19 cellular contexts compared by ENCODE assay signal in genomic region chr17:63420868-63421680, GRCh38. TPM values are rescaled to one million over a fixed set of nuclear protein-coding genes. Genes with fewer than 3 reads are reported as not detected.
A peak's percentile ranks its signal among the peaks of the same experiment; 100 is the strongest.
DNase-seq lines count a peak whose midpoint lies in the region; ATAC-seq and FAIRE-seq lines count a peak whose summit lies in the region.
"Had no signal": no experiment of that assay in that cellular context is flagged by ENCODE, and none has a peak within 500 bp of the region (broad histone marks: within the 10 kb centered on the region; RNA-seq: fewer than 3 reads in every experiment).

No MANE protein-coding gene starts in this region.

- H3K27me3 Mint-ChIP-seq in activated naive CD4-positive, alpha-beta T cell treated with anti-CD3 and anti-CD28 coated beads, Interleukin-2, amount 50 U/mL, for 24 hours = no peaks in the 10 kb centered on the region
- no peaks in the 10 kb centered on the region for H3K27me3 Mint-ChIP-seq in T-helper 17 cell

- DNase-seq in activated naive CD4-positive, alpha-beta T cell (lab: John Stamatoyannopoulos, UW) = no peak
- no peak for DNase-seq in T-helper 17 cell
- peak; percentile 52 for DNase-seq in islet precursor cell
- no peak for DNase-seq in urothelium cell line (ENCODE audit: low spot score)
- no peak for DNase-seq in amniotic stem cell (lab: John Stamatoyannopoulos, UW)
- DNase-seq: ACHN, DMS 273 treated with DMSO at 0.1 percent for 48 hours, EL, H7, Kasumi-1, NCI-H1417, NCI-H1930, NCI-H2171, NCI-H446 treated with DMSO at 0.1 percent for 48 hours, NCI-H748 treated with DMSO at 0.1 percent for 48 hours had no signal

- ATAC-seq in T-helper 17 cell (no peak), GM21360 (IDR thresholded peaks at IDR 0.05; ENCODE audit: unreplicated experiment) (no peak)
- ATAC-seq: Right ventricle myocardium inferior had no signal

- peak; percentile 55 for FAIRE-seq in urothelium cell line (lab: Jason Lieb, UNC)

- no peaks in the 10 kb centered on the region for H3K9me3 Mint-ChIP-seq in activated naive CD4-positive, alpha-beta T cell treated with anti-CD3 and anti-CD28 coated beads, Interleukin-2, amount 50 U/mL, for 24 hours

- H3K4me3 Mint-ChIP-seq in activated naive CD4-positive, alpha-beta T cell treated with anti-CD3 and anti-CD28 coated beads, Interleukin-2, amount 50 U/mL, for 24 hours = no peak overlapping the region
- H3K4me3 Mint-ChIP-seq in T-helper 17 cell = peak overlapping the region; percentile 75
- H3K4me3 Mint-ChIP-seq: B cell had no signal

- peaks cover 5% of the 10 kb centered on the region for H3K36me3 Mint-ChIP-seq in activated naive CD4-positive, alpha-beta T cell treated with anti-CD3 and anti-CD28 coated beads, Interleukin-2, amount 50 U/mL, for 24 hours
- H3K36me3 Mint-ChIP-seq in T-helper 17 cell (ENCODE audit: low read depth) = peaks cover 2% of the 10 kb centered on the region

- H3K27ac Mint-ChIP-seq in activated naive CD4-positive, alpha-beta T cell treated with anti-CD3 and anti-CD28 coated beads, Interleukin-2, amount 50 U/mL, for 24 hours = peak overlapping the region; percentile 73
- H3K27ac Mint-ChIP-seq in T-helper 17 cell = peak overlapping the region; percentile 71
- H3K27ac Mint-ChIP-seq: B cell had no signal

- no peaks in the 10 kb centered on the region for H3K9me3 ChIP-seq in T-helper 17 cell (ENCODE audit: control insufficient read depth, low read length, poor library complexity, severe bottlenecking)

- peaks cover 20% of the 10 kb centered on the region for H3K4me1 Mint-ChIP-seq in activated naive CD4-positive, alpha-beta T cell treated with anti-CD3 and anti-CD28 coated beads, Interleukin-2, amount 50 U/mL, for 24 hours
- peaks cover 21% of the 10 kb centered on the region for H3K4me1 Mint-ChIP-seq in T-helper 17 cell

RNA-seq across cellular contexts. Expression of gene CYB561, which starts 25.0 kb away (rescaled TPM):
- 10 to 100 TPM; 50.8 to 69.9 TPM for total RNA-seq in T-helper 17 cell

RNA-seq across cellular contexts. Expression of gene ACE, which starts 55.8 kb away (rescaled TPM):
- total RNA-seq in T-helper 17 cell = 10 to 100 TPM; 11.6 to 21.5 TPM
